ENCODE assay signal across 1 cellular context in genomic region chr3:15860014-15860934, GRCh38.
TF ChIP-seq lines count a peak whose summit lies in the region.

No MANE protein-coding gene starts in this region.

TF ChIP-seq in K562, 482 proteins besides CTCF, POLR2A, EP300 and RAD21 (continued from another document):
- TF ChIP-seq ZBTB40 (IDR thresholded peaks at IDR 0.05) (peak; percentile 39), ZBTB40 (CRISPR knock-in tag; IDR thresholded peaks at IDR 0.05) (no peak), EWSR1 (IDR thresholded peaks at IDR 0.05; ENCODE audit: borderline replicate concordance, low read depth, partially characterized antibody) (no peak), HMG20B (CRISPR knock-in tag; IDR thresholded peaks at IDR 0.05) (no peak), ZNF143 (CRISPR knock-in tag; IDR thresholded peaks at IDR 0.05) (no peak), CREM (IDR thresholded peaks at IDR 0.05; ENCODE audit: low read depth) (peak; percentile 63), FIP1L1 (IDR thresholded peaks at IDR 0.05; ENCODE audit: low read depth, low read length, poor library complexity, severe bottlenecking) (peak; percentile 58), MAFK (IDR thresholded peaks at IDR 0.05; ENCODE audit: low read length) (no peak)
